In genomic region chr1:36239941-36240637, GRCh38 we compare ENCODE assay signal across 9 cellular contexts. TPM values are rescaled to one million over a fixed set of nuclear protein-coding genes. Genes with fewer than 3 reads are reported as not detected.
A peak's percentile ranks its signal among the peaks of the same experiment; 100 is the strongest.
DNase-seq lines count a peak whose midpoint lies in the region; TF ChIP-seq lines count a peak whose summit lies in the region.
"Had no signal": no experiment of that assay in that cellular context is flagged by ENCODE, and none has a peak within 500 bp of the region (broad histone marks: within the 10 kb centered on the region; RNA-seq: fewer than 3 reads in every experiment).

No MANE protein-coding gene starts in this region.

- H3K36me3 Mint-ChIP-seq in endothelial cell (ENCODE audit: low read depth, unreplicated experiment) = peaks cover 3% of the 10 kb centered on the region
- peaks cover 17% of the 10 kb centered on the region for H3K36me3 Mint-ChIP-seq in activated CD4-positive, alpha-beta memory T cell treated with anti-CD3 and anti-CD28 coated beads for 36 hours

- intact Hi-C loops in activated CD4-positive, alpha-beta memory T cell treated with anti-CD3 and anti-CD28 coated beads for 36 hours (cut with micrococcal nuclease) = no loop called here

- H3K4me1 Mint-ChIP-seq in endothelial cell (ENCODE audit: unreplicated experiment) = peaks cover 17% of the 10 kb centered on the region
- peaks cover 40% of the 10 kb centered on the region for H3K4me1 Mint-ChIP-seq in activated CD4-positive, alpha-beta memory T cell treated with anti-CD3 and anti-CD28 coated beads for 36 hours (ENCODE audit: low read depth)

- POLR2A ChIA-PET in activated CD4-positive, alpha-beta memory T cell treated with anti-CD3 and anti-CD28 coated beads for 36 hours (lab: Charles Lee) = no interaction called here

- no peaks in the 10 kb centered on the region for H3K9me3 Mint-ChIP-seq in endothelial cell (ENCODE audit: unreplicated experiment)
- H3K9me3 Mint-ChIP-seq in activated CD4-positive, alpha-beta memory T cell treated with anti-CD3 and anti-CD28 coated beads for 36 hours = no peaks in the 10 kb centered on the region
- H3K9me3 Mint-ChIP-seq: stimulated activated effector memory CD8-positive, alpha-beta T cell treated with anti-CD3 and anti-CD28 coated beads, Interleukin-12 subunit alpha, Interleukin-12 subunit beta, amount 100 ng/mL, for 72 hours had no signal

- DNase-seq in CD1c-positive myeloid dendritic cell (ENCODE audit: extremely low spot score) (peak; percentile 71), NCI-H345 (lab: John Stamatoyannopoulos, UW) (peak; percentile 61), endothelial cell (ENCODE audit: low spot score) (no peak), myocyte (ENCODE audit: low read depth) (peak; percentile 64), NCI-H1436 treated with DMSO at 0.1 percent for 48 hours (lab: John Stamatoyannopoulos, UW) (no peak), cortex of kidney (lab: John Stamatoyannopoulos, UW) (no peak), GM13976 (ENCODE audit: low spot score) (no peak)
- DNase-seq in activated CD4-positive, alpha-beta memory T cell treated with anti-CD3 and anti-CD28 coated beads for 36 hours = no peak

- CTCF ChIA-PET in activated CD4-positive, alpha-beta memory T cell treated with anti-CD3 and anti-CD28 coated beads for 36 hours (lab: Charles Lee) = interaction anchor here (0.7 kb wide), 1 partner anchor 50 kb away, joined by 3 read pairs; no protein-coding TSS in a partner anchor

- H3K27ac Mint-ChIP-seq in endothelial cell (ENCODE audit: unreplicated experiment) = peak overlapping the region; percentile 82
- no peak overlapping the region for H3K27ac Mint-ChIP-seq in activated CD4-positive, alpha-beta memory T cell treated with anti-CD3 and anti-CD28 coated beads for 36 hours
- H3K27ac Mint-ChIP-seq: stimulated activated effector memory CD8-positive, alpha-beta T cell treated with anti-CD3 and anti-CD28 coated beads, Interleukin-12 subunit alpha, Interleukin-12 subunit beta, amount 100 ng/mL, for 72 hours had no signal

- H3K27me3 Mint-ChIP-seq in endothelial cell (ENCODE audit: unreplicated experiment) = no peaks in the 10 kb centered on the region
- H3K27me3 Mint-ChIP-seq in activated CD4-positive, alpha-beta memory T cell treated with anti-CD3 and anti-CD28 coated beads for 36 hours = no peaks in the 10 kb centered on the region

- in situ Hi-C loops in GM13976 (cut with MboI; ENCODE audit: low sequenced_read_pairs, unreplicated experiment) = no loop called here

- TF ChIP-seq CTCF in endothelial cell (IDR thresholded peaks at IDR 0.05; ENCODE audit: unreplicated experiment) = no peak
- no peak for TF ChIP-seq CTCF in GM13976 (IDR thresholded peaks at IDR 0.05; ENCODE audit: borderline replicate concordance, control extremely low read depth, extremely low read depth, insufficient read depth, missing control alignments)

- H3K4me3 Mint-ChIP-seq in endothelial cell (ENCODE audit: unreplicated experiment) = no peak overlapping the region
- H3K4me3 Mint-ChIP-seq in activated CD4-positive, alpha-beta memory T cell treated with anti-CD3 and anti-CD28 coated beads for 36 hours = no peak overlapping the region
- H3K4me3 Mint-ChIP-seq: stimulated activated effector memory CD8-positive, alpha-beta T cell treated with anti-CD3 and anti-CD28 coated beads, Interleukin-12 subunit alpha, Interleukin-12 subunit beta, amount 100 ng/mL, for 72 hours had no signal

RNA-seq across cellular contexts. Expression of gene THRAP3, which starts 15.8 kb away (rescaled TPM):
- total RNA-seq in endothelial cell (ENCODE audit: unreplicated experiment) = 129 TPM
- total RNA-seq in myocyte = 74.7 and 85.8 TPM in 2 replicates
- 44.7 TPM for polyA plus RNA-seq in myocyte (2012)
- total RNA-seq in activated CD4-positive, alpha-beta memory T cell treated with anti-CD3 and anti-CD28 coated beads for 36 hours = 100 to 1,000 TPM; 135 to 138 TPM

Comparison
In these comparisons a context has a peak if more than half of its experiments do, and no peak if none do; other contexts are left out.
1. DNase-seq: peak in CD1c-positive myeloid dendritic cell (single experiment), NCI-H345 (single experiment) and myocyte (single experiment); none in endothelial cell (single experiment), NCI-H1436 treated with DMSO at 0.1 percent for 48 hours (single experiment), activated CD4-positive, alpha-beta memory T cell treated with anti-CD3 and anti-CD28 coated beads for 36 hours (single experiment), cortex of kidney (single experiment) and GM13976 (single experiment).